ENCODE assay signal across 8 cellular contexts in genomic region chr14:73713804-73714655, GRCh38. TPM values are rescaled to one million over a fixed set of nuclear protein-coding genes. Genes with fewer than 3 reads are reported as not detected.
DNase-seq lines count a peak whose midpoint lies in the region; ATAC-seq and TF ChIP-seq lines count a peak whose summit lies in the region.

Gene PNMA1, minus strand, starts transcription at chr14:73714384. Its CDS starts 745 bp downstream, at chr14:73713639.

- H3K27ac Mint-ChIP-seq in T-cell, result peak within 1 kb of the TSS; percentile 85 to 92

- H3K36me3 ChIP-seq in adipocyte (ENCODE audit: control insufficient read depth, insufficient read depth, low read length, severe bottlenecking), result peaks cover 32% of the 10 kb centered on the region
- H3K36me3 ChIP-seq in cardiac muscle cell, result no peaks in the 10 kb centered on the region
- H3K36me3 ChIP-seq in tibial nerve, result peaks cover 0 to 31% (median 6%) of the 10 kb centered on the region in 3 donors

- H3K27ac ChIP-seq in cardiac muscle cell (peak within 1 kb of the TSS; percentile 70), tibial nerve (peak within 1 kb of the TSS; percentile 85 to 99 (median 90))

- H3K36me3 Mint-ChIP-seq in T-cell, result peaks cover 11% of the 10 kb centered on the region

- DNase-seq in GM12864 (ENCODE audit: low read depth), result peak; percentile 30
- DNase-seq in NCI-H1417 treated with DMSO at 0.1 percent for 48 hours (lab: John Stamatoyannopoulos, UW), result peak; percentile 69
- peak; percentile 65 to 88 (median 77) for DNase-seq in T-cell
- DNase-seq in adipocyte (ENCODE audit: low read depth), result peak; percentile 96
- peak; percentile 85 to 91 for DNase-seq in cardiac muscle cell (ENCODE audit: low read depth in 1 of 2, low spot score in 1 of 2)
- peak; percentile 82 for DNase-seq in pons (ENCODE audit: low spot score)
- peak; percentile 83 to 85 for DNase-seq in tibial nerve (ENCODE audit: low spot score in 2 of 2)

- TF ChIP-seq CTCF in GM12864 (IDR thresholded peaks at IDR 0.05; ENCODE audit: low read depth, low read length, missing control alignments) (no peak), cardiac muscle cell (IDR thresholded peaks at IDR 0.05; ENCODE audit: low read depth, low read length) (no peak), tibial nerve (IDR thresholded peaks at IDR 0.05) (no peak)

- H3K27me3 Mint-ChIP-seq in T-cell, result no peaks in the 10 kb centered on the region

- peak in 1 of 2 donors; percentile 86 for TF ChIP-seq EP300 in tibial nerve (IDR thresholded peaks at IDR 0.05)

- peaks cover 24 to 31% (median 26%) of the 10 kb centered on the region in 3 donors for H3K4me1 Mint-ChIP-seq in T-cell

- H3K9me3 ChIP-seq in adipocyte (ENCODE audit: control insufficient read depth, low read length) (no peaks in the 10 kb centered on the region), cardiac muscle cell (ENCODE audit: low read depth) (no peaks in the 10 kb centered on the region), tibial nerve (no peaks in the 10 kb centered on the region)

- H3K4me3 Mint-ChIP-seq in T-cell, result peak within 1 kb of the TSS; percentile 94 to 99 (median 99)

- ATAC-seq in HG02759 (IDR thresholded peaks at IDR 0.05; ENCODE audit: unreplicated experiment) (peak; percentile 73), T-cell (replicated peaks in 1 of 4) (peak; percentile 78 to 83 (median 80))

- CTCF ChIA-PET in T-cell (lab: Charles Lee), result interaction anchor here (0.5 to 2.3 kb wide), 8 partner anchors 9 to 329 kb away, joined by 3 to 6 read pairs (median 3); no protein-coding TSS in a partner anchor

- H3K9ac ChIP-seq in adipocyte (ENCODE audit: low read length), result peak within 1 kb of the TSS; percentile 91

- POLR2A ChIA-PET in T-cell (lab: Charles Lee), result interaction anchor here in 1 of 2 donors (0.6 to 0.9 kb wide), 4 partner anchors 36 to 1209 kb away, joined by 3 to 5 read pairs (median 4); partner anchors contain the start of genes COQ6 and FAM161B

- H3K4me1 ChIP-seq in adipocyte (ENCODE audit: control insufficient read depth, insufficient read depth, low read length) (peaks cover 16% of the 10 kb centered on the region), cardiac muscle cell (ENCODE audit: low read depth) (peaks cover 9% of the 10 kb centered on the region), tibial nerve (peaks cover 0 to 46% (median 30%) of the 10 kb centered on the region in 4 donors)

- H3K27me3 ChIP-seq in adipocyte (replicated peaks; ENCODE audit: control insufficient read depth, insufficient read depth, low read length) (no peaks in the 10 kb centered on the region), cardiac muscle cell (no peaks in the 10 kb centered on the region), tibial nerve (no peaks in the 10 kb centered on the region)

- WGBS in tibial nerve, 2 donors, result 1% methylated on average over 38 to 82 of the region's 113 CpGs

- H3K9me3 Mint-ChIP-seq in T-cell, result no peaks in the 10 kb centered on the region

- H3K4me3 ChIP-seq in GM12864 (ENCODE audit: low read depth, low read length), result peak within 1 kb of the TSS; percentile 60
- peak within 1 kb of the TSS; percentile 90 for H3K4me3 ChIP-seq in adipocyte (ENCODE audit: low read length)
- H3K4me3 ChIP-seq in cardiac muscle cell, result peak within 1 kb of the TSS; percentile 62
- peak within 1 kb of the TSS; percentile 53 to 97 (median 87) for H3K4me3 ChIP-seq in tibial nerve

- TF ChIP-seq POLR2A in tibial nerve (IDR thresholded peaks at IDR 0.05), result peak; percentile 63 to 89

RNA-seq across cellular contexts. Expression of gene PNMA1, which starts in this region (rescaled TPM):
- total RNA-seq in T-cell (10 to 100 TPM; 36.2 to 57.9 (median 53.4) TPM), cardiac muscle cell (37.2 and 39.9 TPM in 2 replicates), tibial nerve (10 to 100 TPM; 21.2 to 43.5 (median 34.2) TPM)
- 72.4 and 77.4 TPM in 2 replicates for polyA plus RNA-seq in cardiac muscle cell

Comparison
In these comparisons a context has a peak if more than half of its experiments do, and no peak if none do; other contexts are left out.
1. Peak in every context shown above with its lines: DNase-seq, ATAC-seq, H3K4me3 ChIP-seq and H3K27ac ChIP-seq.
2. DNase-seq: peak in every context shown above with its lines; median percentile 96 in adipocyte; 88 in cardiac muscle cell; 84 in tibial nerve; 82 in pons; 77 in T-cell; 69 in NCI-H1417 treated with DMSO at 0.1 percent for 48 hours; 30 in GM12864.